In genomic region chr14:101062611-101063010, GRCh38 we compare ENCODE assay signal across 13 cellular contexts.
"Had no signal": no experiment of that assay in that cellular context is flagged by ENCODE, and none has a peak within 500 bp of the region (broad histone marks: within the 10 kb centered on the region; RNA-seq: fewer than 3 reads in every experiment).

No MANE protein-coding gene starts in this region.

- H3K9me3 ChIP-seq: ovary, upper lobe of left lung had no signal

- H3K27ac ChIP-seq: foreskin keratinocyte, ovary, upper lobe of left lung had no signal

- H3K36me3 ChIP-seq: ovary, upper lobe of left lung had no signal

- H3K4me3 ChIP-seq: ovary, upper lobe of left lung had no signal

- DNase-seq: activated CD4-positive, alpha-beta T cell treated with anti-CD3 and anti-CD28 coated beads, Interleukin-2, amount 10 ng/mL, durations not matched to agents 7 days and 5 days; activated naive CD8-positive, alpha-beta T cell treated with anti-CD3 and anti-CD28 coated beads for 36 hours; cerebellar nuclear complex; endodermal cell; erythroblast; foreskin keratinocyte; mesendoderm; small intestine; T-helper 17 cell; upper lobe of left lung had no signal

- H3K4me1 ChIP-seq: upper lobe of left lung had no signal

- H3K27me3 ChIP-seq: dorsolateral prefrontal cortex, foreskin keratinocyte, ovary, upper lobe of left lung had no signal

- ATAC-seq: foreskin keratinocyte; natural killer cell treated with Interleukin-12 subunit alpha and Interleukin-12 subunit beta and Interleukin-15 and Interleukin-18, amount 100 ng/mL, for 72 hours; T-helper 17 cell had no signal
